ENCODE assay signal across 1 cellular context in genomic region chr7:36281945-36282727, GRCh38.
TF ChIP-seq lines count a peak whose summit lies in the region.

No MANE protein-coding gene starts in this region.

TF ChIP-seq in SK-N-SH, 30 proteins besides CTCF, POLR2A, EP300 and RAD21 (continued from another document):
- TF ChIP-seq, protein P1, sequence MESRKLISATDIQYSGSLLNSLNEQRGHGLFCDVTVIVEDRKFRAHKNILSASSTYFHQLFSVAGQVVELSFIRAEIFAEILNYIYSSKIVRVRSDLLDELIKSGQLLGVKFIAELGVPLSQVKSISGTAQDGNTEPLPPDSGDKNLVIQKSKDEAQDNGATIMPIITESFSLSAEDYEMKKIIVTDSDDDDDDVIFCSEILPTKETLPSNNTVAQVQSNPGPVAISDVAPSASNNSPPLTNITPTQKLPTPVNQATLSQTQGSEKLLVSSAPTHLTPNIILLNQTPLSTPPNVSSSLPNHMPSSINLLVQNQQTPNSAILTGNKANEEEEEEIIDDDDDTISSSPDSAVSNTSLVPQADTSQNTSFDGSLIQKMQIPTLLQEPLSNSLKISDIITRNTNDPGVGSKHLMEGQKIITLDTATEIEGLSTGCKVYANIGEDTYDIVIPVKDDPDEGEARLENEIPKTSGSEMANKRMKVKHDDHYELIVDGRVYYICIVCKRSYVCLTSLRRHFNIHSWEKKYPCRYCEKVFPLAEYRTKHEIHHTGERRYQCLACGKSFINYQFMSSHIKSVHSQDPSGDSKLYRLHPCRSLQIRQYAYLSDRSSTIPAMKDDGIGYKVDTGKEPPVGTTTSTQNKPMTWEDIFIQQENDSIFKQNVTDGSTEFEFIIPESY (IDR thresholded peaks at IDR 0.05; ENCODE audit: borderline replicate concordance, low read depth) = no peak
- TF ChIP-seq FOXM1 (IDR thresholded peaks at IDR 0.05; ENCODE audit: low read depth) (no peak), TCF12 (IDR thresholded peaks at IDR 0.05) (peak; percentile 12), CHD2 (IDR thresholded peaks at IDR 0.05; ENCODE audit: low read length, partially characterized antibody) (no peak), SMC3 (IDR thresholded peaks at IDR 0.05; ENCODE audit: low read depth, low read length) (no peak)
